ENCODE assay signal across 8 cellular contexts in the genomic region with DNA sequence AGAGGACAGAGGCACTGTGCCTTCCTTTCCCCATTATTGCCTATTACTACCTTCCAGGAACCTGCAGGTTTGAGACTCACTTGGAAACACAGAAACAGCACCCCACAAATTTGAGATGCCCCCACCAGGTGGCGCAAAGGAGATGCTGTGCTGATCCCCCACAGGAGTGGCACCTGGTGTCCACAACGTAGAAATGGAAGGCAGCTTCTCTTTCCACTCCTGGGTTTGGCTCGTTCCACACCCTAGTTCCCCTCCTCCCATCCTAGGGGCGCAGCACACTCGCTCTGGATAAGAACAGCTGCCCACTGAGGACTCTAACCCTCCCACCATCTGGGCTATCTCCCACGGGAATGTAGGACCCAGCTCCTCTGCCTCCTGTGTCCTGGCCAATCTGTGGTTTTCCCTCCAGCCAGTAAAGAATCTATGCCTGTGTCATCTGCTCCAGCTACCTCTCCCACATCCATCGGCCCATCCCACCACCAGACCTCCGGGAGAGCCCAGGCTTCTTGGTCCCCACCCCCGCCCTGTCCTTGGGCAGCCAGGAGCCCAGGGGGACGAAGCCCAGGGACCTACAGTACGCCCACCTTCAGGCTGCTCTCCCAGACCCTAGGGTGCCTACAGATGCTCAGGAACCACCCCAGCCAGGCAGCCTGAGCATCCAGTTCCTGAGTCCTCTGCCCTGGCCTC. TPM values are rescaled to one million over a fixed set of nuclear protein-coding genes. Genes with fewer than 3 reads are reported as not detected.
DNase-seq lines count a peak whose midpoint lies in the region; ATAC-seq and TF ChIP-seq lines count a peak whose summit lies in the region.

No MANE protein-coding gene starts in this region.

- H3K4me1 Mint-ChIP-seq in activated T-helper 17 cell treated with anti-CD3 and anti-CD28 coated beads, Interleukin-2, amount 50 U/mL, for 72 hours, result peaks cover 17% of the 10 kb centered on the region
- peaks cover 30% of the 10 kb centered on the region for H3K4me1 Mint-ChIP-seq in stimulated activated naive CD8-positive, alpha-beta T cell treated with anti-CD3 and anti-CD28 coated beads, Interleukin-15, Interleukin-2, amounts not matched to agents 100 ng/mL and 50 ng/mL, for 24 hours (ENCODE audit: low read depth)

- H3K9me3 Mint-ChIP-seq in activated T-helper 17 cell treated with anti-CD3 and anti-CD28 coated beads, Interleukin-2, amount 50 U/mL, for 72 hours, result no peaks in the 10 kb centered on the region
- no peaks in the 10 kb centered on the region for H3K9me3 Mint-ChIP-seq in stimulated activated naive CD8-positive, alpha-beta T cell treated with anti-CD3 and anti-CD28 coated beads, Interleukin-15, Interleukin-2, amounts not matched to agents 100 ng/mL and 50 ng/mL, for 24 hours

- H3K4me3 Mint-ChIP-seq in activated T-helper 17 cell treated with anti-CD3 and anti-CD28 coated beads, Interleukin-2, amount 50 U/mL, for 72 hours, result peak overlapping the region; percentile 89
- peak overlapping the region; percentile 52 for H3K4me3 Mint-ChIP-seq in stimulated activated naive CD8-positive, alpha-beta T cell treated with anti-CD3 and anti-CD28 coated beads, Interleukin-15, Interleukin-2, amounts not matched to agents 100 ng/mL and 50 ng/mL, for 24 hours

- H2AFZ ChIP-seq in neural cell (ENCODE audit: low read depth, low read length), result peak overlapping the region; percentile 18

- H3K36me3 Mint-ChIP-seq in activated T-helper 17 cell treated with anti-CD3 and anti-CD28 coated beads, Interleukin-2, amount 50 U/mL, for 72 hours (ENCODE audit: low read depth), result peaks cover 18% of the 10 kb centered on the region
- H3K36me3 Mint-ChIP-seq in stimulated activated naive CD8-positive, alpha-beta T cell treated with anti-CD3 and anti-CD28 coated beads, Interleukin-15, Interleukin-2, amounts not matched to agents 100 ng/mL and 50 ng/mL, for 24 hours (ENCODE audit: low read depth), result no peaks in the 10 kb centered on the region

- H4K20me1 ChIP-seq in DOHH2 (ENCODE audit: control insufficient read depth, insufficient read depth, low read depth, low read length), result no peaks in the 10 kb centered on the region
- H4K20me1 ChIP-seq in neural cell (ENCODE audit: insufficient read depth), result no peaks in the 10 kb centered on the region

- TF ChIP-seq EP300 in neural cell (conservative IDR thresholded peaks at IDR 0.05; ENCODE audit: poor library complexity, severe bottlenecking), result peak; percentile 19

- H3K9ac ChIP-seq in neural cell (ENCODE audit: low read length), result peak overlapping the region; percentile 100

- H3K36me3 ChIP-seq in DOHH2 (ENCODE audit: control insufficient read depth, low read length) (peaks cover 4% of the 10 kb centered on the region), neural cell (ENCODE audit: insufficient read depth, low read length) (no peaks in the 10 kb centered on the region)

- peak; percentile 77 for TF ChIP-seq RAD21 in neural cell (conservative IDR thresholded peaks at IDR 0.05)

- H3K27me3 Mint-ChIP-seq in activated T-helper 17 cell treated with anti-CD3 and anti-CD28 coated beads, Interleukin-2, amount 50 U/mL, for 72 hours, result no peaks in the 10 kb centered on the region
- H3K27me3 Mint-ChIP-seq in stimulated activated naive CD8-positive, alpha-beta T cell treated with anti-CD3 and anti-CD28 coated beads, Interleukin-15, Interleukin-2, amounts not matched to agents 100 ng/mL and 50 ng/mL, for 24 hours, result no peaks in the 10 kb centered on the region

- ATAC-seq in activated T-helper 17 cell treated with anti-CD3 and anti-CD28 coated beads, Interleukin-2, amount 50 U/mL, for 72 hours (replicated peaks), result peak; percentile 55
- no peak for ATAC-seq in HG03457 (IDR thresholded peaks at IDR 0.05; ENCODE audit: unreplicated experiment)

- peaks cover 36% of the 10 kb centered on the region for H3K4me1 ChIP-seq in DOHH2 (ENCODE audit: control insufficient read depth, low read length)

- H3K9me2 ChIP-seq in DOHH2 (replicated peaks; ENCODE audit: control insufficient read depth, low read length) (no peaks in the 10 kb centered on the region), neural cell (ENCODE audit: insufficient read depth, low read length) (no peaks in the 10 kb centered on the region)

- H3K4me2 ChIP-seq in DOHH2 (ENCODE audit: low read length) (peak overlapping the region; percentile 93), neural cell (ENCODE audit: low read length) (peak overlapping the region; percentile 83)

- H3K27ac ChIP-seq in DOHH2 (ENCODE audit: low read depth, low read length), result peak overlapping the region; percentile 76
- peak overlapping the region; percentile 100 for H3K27ac ChIP-seq in neural cell (ENCODE audit: low read length)

- no peaks in the 10 kb centered on the region for H3K9me3 ChIP-seq in DOHH2 (ENCODE audit: control insufficient read depth, insufficient read depth, low read length)
- H3K9me3 ChIP-seq in neural cell (ENCODE audit: low read length), result no peaks in the 10 kb centered on the region

- peak overlapping the region; percentile 99 for H3K27ac Mint-ChIP-seq in activated T-helper 17 cell treated with anti-CD3 and anti-CD28 coated beads, Interleukin-2, amount 50 U/mL, for 72 hours
- H3K27ac Mint-ChIP-seq in stimulated activated naive CD8-positive, alpha-beta T cell treated with anti-CD3 and anti-CD28 coated beads, Interleukin-15, Interleukin-2, amounts not matched to agents 100 ng/mL and 50 ng/mL, for 24 hours, result peak overlapping the region; percentile 81

- peaks cover 11% of the 10 kb centered on the region for H3K79me2 ChIP-seq in DOHH2 (ENCODE audit: control insufficient read depth, low read length)
- H3K79me2 ChIP-seq in neural cell (replicated peaks; ENCODE audit: insufficient read depth, low read length), result peaks cover 24% of the 10 kb centered on the region

- H3K27me3 ChIP-seq in DOHH2 (ENCODE audit: control insufficient read depth, low read length) (no peaks in the 10 kb centered on the region), neural cell (ENCODE audit: insufficient read depth, low read depth, low read length) (no peaks in the 10 kb centered on the region)

- TF ChIP-seq CTCF in DOHH2 (IDR thresholded peaks at IDR 0.05; ENCODE audit: low read depth, low read length, poor library complexity, severe bottlenecking) (peak; percentile 85), fibroblast of the aortic adventitia (IDR thresholded peaks at IDR 0.05; ENCODE audit: insufficient read depth, low read length) (peak; percentile 87), neural cell (IDR thresholded peaks at IDR 0.05; ENCODE audit: poor library complexity, severe bottlenecking) (peak; percentile 94)

- DNase-seq in M059J (ENCODE audit: low read depth) (peak; percentile 86), RPMI8226 (peak; percentile 95), fibroblast of the aortic adventitia (ENCODE audit: low read depth) (peak; percentile 84)

- peak overlapping the region; percentile 97 for H3K4me3 ChIP-seq in DOHH2 (ENCODE audit: low read length)
- peak overlapping the region; percentile 99 for H3K4me3 ChIP-seq in fibroblast of the aortic adventitia (ENCODE audit: low read depth, low read length)
- peak overlapping the region; percentile 91 for H3K4me3 ChIP-seq in neural cell (ENCODE audit: low read length)

- peaks cover 5% of the 10 kb centered on the region for H3F3A ChIP-seq in DOHH2 (ENCODE audit: control insufficient read depth, insufficient read depth)
- peaks cover 6% of the 10 kb centered on the region for H3F3A ChIP-seq in neural cell (ENCODE audit: insufficient read depth, low read length, poor library complexity, severe bottlenecking)

TF ChIP-seq in neural cell, 6 proteins besides CTCF, POLR2A, EP300 and RAD21:
- TF ChIP-seq SMC3 (conservative IDR thresholded peaks at IDR 0.05; ENCODE audit: poor library complexity) (peak; percentile 93), POLR2AphosphoS5 (IDR thresholded peaks at IDR 0.05) (peak; percentile 72), EZH2 (IDR thresholded peaks at IDR 0.05; ENCODE audit: borderline replicate concordance, insufficient read depth, low read length, poor library complexity, severe bottlenecking) (no peak)

RNA-seq across cellular contexts. Expression of a gene that starts 0.7 kb away (rescaled TPM):
- total RNA-seq in M059J (2014; rRNA removed; shearing (Covaris generic)), result 10.0 and 12.7 TPM in 2 replicates
- total RNA-seq in activated T-helper 17 cell treated with anti-CD3 and anti-CD28 coated beads, Interleukin-2, amount 50 U/mL, for 72 hours, result 10 to 100 TPM; 11.8 to 26.8 TPM
- 29.3 and 41.1 TPM in 2 replicates for total RNA-seq in fibroblast of the aortic adventitia (ENCODE audit: low replicate concordance)
- polyA plus RNA-seq in neural cell, result 99.6 and 126 TPM in 2 replicates
- 55.0 and 58.9 TPM in 2 replicates for polyA minus RNA-seq in neural cell

RNA-seq across cellular contexts. Expression of a gene that starts 1.5 kb away (rescaled TPM):
- 92.8 and 95.2 TPM in 2 replicates for total RNA-seq in M059J (2014; rRNA removed; shearing (Covaris generic))
- 10 to 100 TPM; 31.3 to 59.9 TPM for total RNA-seq in activated T-helper 17 cell treated with anti-CD3 and anti-CD28 coated beads, Interleukin-2, amount 50 U/mL, for 72 hours
- total RNA-seq in fibroblast of the aortic adventitia (ENCODE audit: low replicate concordance), result 13.7 and 26.1 TPM in 2 replicates
- 48.0 and 55.0 TPM in 2 replicates for polyA plus RNA-seq in neural cell
- polyA minus RNA-seq in neural cell, result 19.6 and 23.1 TPM in 2 replicates

RNA-seq across cellular contexts. Expression of a gene that starts 33.4 kb away (rescaled TPM):
- 1.1 and 3.1 TPM in 2 replicates for total RNA-seq in M059J (2014; rRNA removed; shearing (Covaris generic))
- 10 to 100 TPM; 10.6 to 16.6 TPM for total RNA-seq in activated T-helper 17 cell treated with anti-CD3 and anti-CD28 coated beads, Interleukin-2, amount 50 U/mL, for 72 hours
- total RNA-seq in fibroblast of the aortic adventitia (ENCODE audit: low replicate concordance), result 5.2 and 13.2 TPM in 2 replicates
- polyA plus RNA-seq in neural cell, result 31.5 and 49.0 TPM in 2 replicates
- 38.0 and 38.7 TPM in 2 replicates for polyA minus RNA-seq in neural cell

RNA-seq across cellular contexts. Expression of a gene that starts 33.9 kb away (rescaled TPM):
- 209 and 323 TPM in 2 replicates for total RNA-seq in M059J (2014; rRNA removed; shearing (Covaris generic))
- 100 to 1,000 TPM; 108 to 166 TPM for total RNA-seq in activated T-helper 17 cell treated with anti-CD3 and anti-CD28 coated beads, Interleukin-2, amount 50 U/mL, for 72 hours
- total RNA-seq in fibroblast of the aortic adventitia (ENCODE audit: low replicate concordance), result 29.8 and 100 TPM in 2 replicates
- polyA plus RNA-seq in neural cell, result 175 and 187 TPM in 2 replicates
- 43.6 and 54.6 TPM in 2 replicates for polyA minus RNA-seq in neural cell

RNA-seq across cellular contexts. Expression of a gene that starts 48.2 kb away (rescaled TPM):
- 5.9 and 8.1 TPM in 2 replicates for total RNA-seq in M059J (2014; rRNA removed; shearing (Covaris generic))
- total RNA-seq in activated T-helper 17 cell treated with anti-CD3 and anti-CD28 coated beads, Interleukin-2, amount 50 U/mL, for 72 hours, result 10 to 100 TPM; 20.7 to 32.1 TPM
- 9.0 and 9.3 TPM in 2 replicates for total RNA-seq in fibroblast of the aortic adventitia (ENCODE audit: low replicate concordance)
- polyA plus RNA-seq in neural cell, result 9.8 and 11.1 TPM in 2 replicates
- 8.0 and 8.6 TPM in 2 replicates for polyA minus RNA-seq in neural cell
